In genomic region chr2:170086117-170086688, GRCh38 we compare ENCODE assay signal across 25 cellular contexts.
"Had no signal": no experiment of that assay in that cellular context is flagged by ENCODE, and none has a peak within 500 bp of the region (broad histone marks: within the 10 kb centered on the region; RNA-seq: fewer than 3 reads in every experiment).

No MANE protein-coding gene starts in this region.

- FAIRE-seq: colon, endothelial cell of umbilical vein, TTC549 had no signal

- H3K4me3 ChIP-seq: ascending aorta, gastrocnemius medialis, left lung, testis had no signal

- H3K9me3 ChIP-seq: ascending aorta, gastrocnemius medialis, testis had no signal

- H3K4me1 ChIP-seq: ascending aorta, gastrocnemius medialis, left lung had no signal

- ATAC-seq: activated CD8-positive, alpha-beta T cell treated with anti-CD3 and anti-CD28 coated beads, Interleukin-2, amount 10 ng/mL, durations not matched to agents 7 days and 5 days; effector memory CD8-positive, alpha-beta T cell; esophagus mucosa; left lung; natural killer cell; stimulated activated naive B cell treated with anti-CD40 and anti-IgM and Interleukin-4, amounts not matched to agents 10 μg/mL and 1 μg/mL and 100 μg/mL, for 72 hours; T-cell had no signal

- H3K27me3 ChIP-seq: ascending aorta, brain microvascular endothelial cell, gastrocnemius medialis, left lung, testis had no signal

- DNase-seq: activated CD4-positive, alpha-beta T cell treated with anti-CD3 and anti-CD28 coated beads for 1 hour; activated CD4-positive, alpha-beta T cell treated with anti-CD3 and anti-CD28 coated beads, Interleukin-2, amount 50 U/mL, for 1 hour; activated CD8-positive, alpha-beta T cell treated with anti-CD3 and anti-CD28 coated beads, Interleukin-2, amount 10 ng/mL, durations not matched to agents 7 days and 5 days; activated gamma-delta T cell treated with Interleukin-2 at 50 U/mL for 16 hours; brain microvascular endothelial cell; central memory CD4-positive, alpha-beta T cell; effector memory CD8-positive, alpha-beta T cell; gastrocnemius medialis; hypothalamus; immature natural killer cell; left lung; mammary epithelial cell; natural killer cell; retina; stimulated activated CD4-positive, alpha-beta T cell treated with anti-CD3 and anti-CD28 coated beads, Interleukin-2, amount 100 ng/mL, for 48 hours; stimulated activated CD8-positive, alpha-beta memory T cell treated with anti-CD3 and anti-CD28 coated beads, Interleukin-4, amount 100 ng/mL, for 48 hours; stimulated activated naive B cell treated with anti-CD40 and anti-IgM and Interleukin-4, amounts not matched to agents 10 μg/mL and 1 μg/mL and 100 μg/mL, for 72 hours; T-cell; testis; WERI-Rb-1 had no signal

- H3K27ac ChIP-seq: ascending aorta, brain microvascular endothelial cell, gastrocnemius medialis, left lung, testis, WERI-Rb-1 had no signal

- H3K36me3 ChIP-seq: brain microvascular endothelial cell, WERI-Rb-1 had no signal
